In genomic region chr1:168913711-168914463, GRCh38 we compare ENCODE assay signal across 17 cellular contexts.
A peak's percentile ranks its signal among the peaks of the same experiment; 100 is the strongest.
DNase-seq lines count a peak whose midpoint lies in the region; ATAC-seq and TF ChIP-seq lines count a peak whose summit lies in the region.
"Had no signal": no experiment of that assay in that cellular context is flagged by ENCODE, and none has a peak within 500 bp of the region (broad histone marks: within the 10 kb centered on the region; RNA-seq: fewer than 3 reads in every experiment).

No MANE protein-coding gene starts in this region.

- 94 to 100% methylated on average over 2 to 4 of the region's 4 CpGs for WGBS in endodermal cell (ENCODE audit: insufficient coverage in 1 of 2, insufficient read length in 1 of 2), 2 experiments
- 73% methylated on average over 4 of the region's 4 CpGs for WGBS in SK-N-SH (ENCODE audit: low lambda C conversion rate)

- peaks cover 7% of the 10 kb centered on the region for H3K4me1 ChIP-seq in endodermal cell (ENCODE audit: control insufficient read depth, insufficient read depth, low read length)
- H3K4me1 ChIP-seq in SK-N-SH (ENCODE audit: control insufficient read depth in 1 of 2, insufficient read depth in 2 of 2, low read depth in 1 of 2, low read length in 1 of 2): peaks cover 0 to 4% of the 10 kb centered on the region in 2 experiments; a peak in 1 of 4 replicates

- H3K4me3 ChIP-seq in endodermal cell (ENCODE audit: low read length) (no peak overlapping the region), SK-N-SH (ENCODE audit: low read depth in 2 of 2, low read length in 1 of 2) (no peak overlapping the region)
- H3K4me3 ChIP-seq: SK-N-MC had no signal

- CTCF ChIA-PET in SK-N-SH (lab: Yijun Ruan, JAX): no interaction called here

- H3K79me2 ChIP-seq in SK-N-SH (ENCODE audit: insufficient read depth): no peaks in the 10 kb centered on the region

- TF ChIP-seq EP300 in SK-N-SH (IDR thresholded peaks at IDR 0.05; ENCODE audit: borderline replicate concordance in 1 of 2, low read depth in 1 of 2, low read length in 1 of 2): no peak

- POLR2A ChIA-PET in SK-N-SH (lab: Yijun Ruan, JAX): interaction anchor here (0.6 kb wide), 1 partner anchor 192 kb away, joined by 3 read pairs; no protein-coding TSS in a partner anchor

- no peaks in the 10 kb centered on the region for H3K36me3 ChIP-seq in endodermal cell (ENCODE audit: control insufficient read depth, insufficient read depth, low read length)
- no peaks in the 10 kb centered on the region for H3K36me3 ChIP-seq in SK-N-SH (replicated peaks in 1 of 2; ENCODE audit: control insufficient read depth in 1 of 2, insufficient read depth in 2 of 2, low read length in 1 of 2)

- no peaks in the 10 kb centered on the region for H3K27me3 Mint-ChIP-seq in endodermal cell (ENCODE audit: insufficient read depth)
- H3K27me3 Mint-ChIP-seq in activated T-helper 2 cell treated with anti-CD3 and anti-CD28 coated beads, Interferon-gamma antibody, Interleukin-2, Interleukin-4, amounts not matched to agents 10 μg/mL and 5 μg/mL and 100 μg/mL, durations not matched to agents 14 hours and 24 hours and 36 hours (ENCODE audit: low read depth): peaks cover 18% of the 10 kb centered on the region
- H3K27me3 Mint-ChIP-seq: CD4-positive, alpha-beta T cell had no signal

- no peak for ATAC-seq in HG03135 (IDR thresholded peaks at IDR 0.05; ENCODE audit: unreplicated experiment)
- ATAC-seq: Right ventricle myocardium inferior had no signal

- H3K27ac ChIP-seq in endodermal cell (ENCODE audit: low read depth, low read length) (no peak overlapping the region), SK-N-SH (ENCODE audit: low read depth in 2 of 2, low read length in 1 of 2) (no peak overlapping the region)
- H3K27ac ChIP-seq: SK-N-MC had no signal

- H3K27ac Mint-ChIP-seq in endodermal cell: no peak overlapping the region
- H3K27ac Mint-ChIP-seq in activated T-helper 2 cell treated with anti-CD3 and anti-CD28 coated beads, Interferon-gamma antibody, Interleukin-2, Interleukin-4, amounts not matched to agents 10 μg/mL and 5 μg/mL and 100 μg/mL, durations not matched to agents 14 hours and 24 hours and 36 hours: no peak overlapping the region
- H3K27ac Mint-ChIP-seq: CD4-positive, alpha-beta T cell; HFFc6 had no signal

- peak; percentile 32 for TF ChIP-seq CTCF in endodermal cell (conservative IDR thresholded peaks at IDR 0.05)
- no peak for TF ChIP-seq CTCF in SK-N-SH (IDR thresholded peaks at IDR 0.05)

- H3K4me1 Mint-ChIP-seq in endodermal cell: peaks cover 17% of the 10 kb centered on the region
- no peaks in the 10 kb centered on the region for H3K4me1 Mint-ChIP-seq in activated T-helper 2 cell treated with anti-CD3 and anti-CD28 coated beads, Interferon-gamma antibody, Interleukin-2, Interleukin-4, amounts not matched to agents 10 μg/mL and 5 μg/mL and 100 μg/mL, durations not matched to agents 14 hours and 24 hours and 36 hours (ENCODE audit: low read depth)

- DNase-seq in NCI-H82 (lab: John Stamatoyannopoulos, UW): peak; percentile 30
- DNase-seq in NCI-H82 treated with DMSO at 0.1 percent for 48 hours (lab: John Stamatoyannopoulos, UW; ENCODE audit: unreplicated experiment): no peak
- peak; percentile 10 for DNase-seq in NCI-H1417 treated with DMSO at 0.1 percent for 48 hours (lab: John Stamatoyannopoulos, UW)
- DNase-seq in endodermal cell: no peak
- DNase-seq in SK-N-SH: no peak
- no peak for DNase-seq in activated T-helper 2 cell treated with anti-CD3 and anti-CD28 coated beads, Interferon-gamma antibody, Interleukin-2, Interleukin-4, amounts not matched to agents 10 μg/mL and 5 μg/mL and 100 μg/mL, durations not matched to agents 14 hours and 24 hours and 36 hours (ENCODE audit: low spot score)
- DNase-seq: AML-193; CD4-positive, alpha-beta T cell; GOT3; HFFc6; KG1; NCI-H1694; NCI-H524 treated with DMSO at 0.1 percent for 48 hours; T-helper 1 cell had no signal

- H3K9me3 Mint-ChIP-seq in endodermal cell: no peaks in the 10 kb centered on the region
- H3K9me3 Mint-ChIP-seq in activated T-helper 2 cell treated with anti-CD3 and anti-CD28 coated beads, Interferon-gamma antibody, Interleukin-2, Interleukin-4, amounts not matched to agents 10 μg/mL and 5 μg/mL and 100 μg/mL, durations not matched to agents 14 hours and 24 hours and 36 hours: no peaks in the 10 kb centered on the region
- H3K9me3 Mint-ChIP-seq: CD4-positive, alpha-beta T cell had no signal

- H3K9me3 ChIP-seq in endodermal cell (ENCODE audit: control insufficient read depth, low read length): no peaks in the 10 kb centered on the region
- no peaks in the 10 kb centered on the region for H3K9me3 ChIP-seq in SK-N-SH

- intact Hi-C loops in activated T-helper 2 cell treated with anti-CD3 and anti-CD28 coated beads, Interferon-gamma antibody, Interleukin-2, Interleukin-4, amounts not matched to agents 10 μg/mL and 5 μg/mL and 100 μg/mL, durations not matched to agents 14 hours and 24 hours and 36 hours (cut with micrococcal nuclease): no loop called here

- no peak for TF ChIP-seq RAD21 in SK-N-SH (IDR thresholded peaks at IDR 0.05; ENCODE audit: low read length)

- no peak overlapping the region for H2AFZ ChIP-seq in SK-N-SH (ENCODE audit: low read depth)

- no peak overlapping the region for H3K4me3 Mint-ChIP-seq in endodermal cell
- H3K4me3 Mint-ChIP-seq in activated T-helper 2 cell treated with anti-CD3 and anti-CD28 coated beads, Interferon-gamma antibody, Interleukin-2, Interleukin-4, amounts not matched to agents 10 μg/mL and 5 μg/mL and 100 μg/mL, durations not matched to agents 14 hours and 24 hours and 36 hours (ENCODE audit: low read depth): no peak overlapping the region
- H3K4me3 Mint-ChIP-seq: CD4-positive, alpha-beta T cell; HFFc6 had no signal

- H3F3A ChIP-seq in SK-N-SH (replicated peaks; ENCODE audit: insufficient read depth): no peaks in the 10 kb centered on the region

- H3K4me2 ChIP-seq in SK-N-SH: no peak overlapping the region

- H4K20me1 ChIP-seq in SK-N-SH (ENCODE audit: insufficient read depth): no peaks in the 10 kb centered on the region

- no peaks in the 10 kb centered on the region for H3K9me2 ChIP-seq in SK-N-SH

- no peaks in the 10 kb centered on the region for H3K27me3 ChIP-seq in endodermal cell (ENCODE audit: control insufficient read depth, insufficient read depth, low read length, poor library complexity, severe bottlenecking)
- no peaks in the 10 kb centered on the region for H3K27me3 ChIP-seq in SK-N-SH (ENCODE audit: insufficient read depth)

- no peaks in the 10 kb centered on the region for H3K36me3 Mint-ChIP-seq in endodermal cell (ENCODE audit: low read depth)
- no peaks in the 10 kb centered on the region for H3K36me3 Mint-ChIP-seq in activated T-helper 2 cell treated with anti-CD3 and anti-CD28 coated beads, Interferon-gamma antibody, Interleukin-2, Interleukin-4, amounts not matched to agents 10 μg/mL and 5 μg/mL and 100 μg/mL, durations not matched to agents 14 hours and 24 hours and 36 hours (ENCODE audit: low read depth)

- no peak overlapping the region for H3K9ac ChIP-seq in endodermal cell (ENCODE audit: extremely low read depth, low read length, poor library complexity, severe bottlenecking)
- no peak overlapping the region for H3K9ac ChIP-seq in SK-N-SH

TF ChIP-seq in SK-N-SH, 30 proteins besides CTCF, POLR2A, EP300 and RAD21 (continues in another document):
- TF ChIP-seq NFIC (IDR thresholded peaks at IDR 0.05; ENCODE audit: borderline replicate concordance): no peak
- no peak for TF ChIP-seq USF1 (IDR thresholded peaks at IDR 0.05; ENCODE audit: borderline replicate concordance, low read depth)
- no peak for TF ChIP-seq TCF12 (IDR thresholded peaks at IDR 0.05)
- no peak for TF ChIP-seq GABPA (IDR thresholded peaks at IDR 0.05; ENCODE audit: low read depth)
- TF ChIP-seq GATA2 (CRISPR knock-in tag; IDR thresholded peaks at IDR 0.05): no peak
- TF ChIP-seq, protein P1, sequence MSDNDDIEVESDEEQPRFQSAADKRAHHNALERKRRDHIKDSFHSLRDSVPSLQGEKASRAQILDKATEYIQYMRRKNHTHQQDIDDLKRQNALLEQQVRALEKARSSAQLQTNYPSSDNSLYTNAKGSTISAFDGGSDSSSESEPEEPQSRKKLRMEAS (IDR thresholded peaks at IDR 0.05; ENCODE audit: low read depth): no peak
- no peak for TF ChIP-seq FOSL2 (IDR thresholded peaks at IDR 0.05; ENCODE audit: borderline replicate concordance, low read depth)
- TF ChIP-seq RXRA (IDR thresholded peaks at IDR 0.05; ENCODE audit: borderline replicate concordance, low read depth): no peak
- TF ChIP-seq SIN3A (IDR thresholded peaks at IDR 0.05; ENCODE audit: borderline replicate concordance, low read depth, low read length): no peak
- TF ChIP-seq JUND (IDR thresholded peaks at IDR 0.05): no peak
- no peak for TF ChIP-seq RFX5 (IDR thresholded peaks at IDR 0.05; ENCODE audit: low read length)
- TF ChIP-seq MXI1 (IDR thresholded peaks at IDR 0.05; ENCODE audit: low read depth, low read length): no peak
- TF ChIP-seq, protein P2, sequence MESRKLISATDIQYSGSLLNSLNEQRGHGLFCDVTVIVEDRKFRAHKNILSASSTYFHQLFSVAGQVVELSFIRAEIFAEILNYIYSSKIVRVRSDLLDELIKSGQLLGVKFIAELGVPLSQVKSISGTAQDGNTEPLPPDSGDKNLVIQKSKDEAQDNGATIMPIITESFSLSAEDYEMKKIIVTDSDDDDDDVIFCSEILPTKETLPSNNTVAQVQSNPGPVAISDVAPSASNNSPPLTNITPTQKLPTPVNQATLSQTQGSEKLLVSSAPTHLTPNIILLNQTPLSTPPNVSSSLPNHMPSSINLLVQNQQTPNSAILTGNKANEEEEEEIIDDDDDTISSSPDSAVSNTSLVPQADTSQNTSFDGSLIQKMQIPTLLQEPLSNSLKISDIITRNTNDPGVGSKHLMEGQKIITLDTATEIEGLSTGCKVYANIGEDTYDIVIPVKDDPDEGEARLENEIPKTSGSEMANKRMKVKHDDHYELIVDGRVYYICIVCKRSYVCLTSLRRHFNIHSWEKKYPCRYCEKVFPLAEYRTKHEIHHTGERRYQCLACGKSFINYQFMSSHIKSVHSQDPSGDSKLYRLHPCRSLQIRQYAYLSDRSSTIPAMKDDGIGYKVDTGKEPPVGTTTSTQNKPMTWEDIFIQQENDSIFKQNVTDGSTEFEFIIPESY (IDR thresholded peaks at IDR 0.05; ENCODE audit: borderline replicate concordance, low read depth): no peak

Comparison
In these comparisons a context has a peak if more than half of its experiments do, and no peak if none do; other contexts are left out.
1. DNase-seq: peak in NCI-H82 (single experiment) and NCI-H1417 treated with DMSO at 0.1 percent for 48 hours (single experiment); none in NCI-H82 treated with DMSO at 0.1 percent for 48 hours (single experiment), endodermal cell (single experiment), SK-N-SH (single experiment) and activated T-helper 2 cell treated with anti-CD3 and anti-CD28 coated beads, Interferon-gamma antibody, Interleukin-2, Interleukin-4, amounts not matched to agents 10 μg/mL and 5 μg/mL and 100 μg/mL, durations not matched to agents 14 hours and 24 hours and 36 hours (single experiment).